In genomic region chr19:40420451-40420765, GRCh38 we compare ENCODE assay signal across 8 cellular contexts. TPM values are rescaled to one million over a fixed set of nuclear protein-coding genes. Genes with fewer than 3 reads are reported as not detected.
DNase-seq lines count a peak whose midpoint lies in the region; ATAC-seq and TF ChIP-seq lines count a peak whose summit lies in the region.

No MANE protein-coding gene starts in this region.

- H3K9ac ChIP-seq in parathyroid adenoma = no peak overlapping the region

- peaks cover 0 to 4% of the 10 kb centered on the region in 2 donors for H3K27me3 Mint-ChIP-seq in CD8-positive, alpha-beta memory T cell

- peak overlapping the region; percentile 90 for H3K27ac ChIP-seq in CD8-positive, alpha-beta memory T cell (ENCODE audit: low read depth, low read length)
- H3K27ac ChIP-seq in PC-9 (no peak overlapping the region), parathyroid adenoma (peak overlapping the region; percentile 100)

- no peak for DNase-seq in CD8-positive, alpha-beta memory T cell
- DNase-seq in PC-9 (no peak), epithelial cell of esophagus (ENCODE audit: low read depth) (no peak), NCI-H187 treated with DMSO at 0.1 percent for 48 hours (lab: John Stamatoyannopoulos, UW) (no peak), DMS 273 treated with DMSO at 0.1 percent for 48 hours (lab: John Stamatoyannopoulos, UW) (no peak)

- peaks cover 18% of the 10 kb centered on the region for H3F3A ChIP-seq in PC-9 (ENCODE audit: insufficient read depth, low read depth)

- H4K20me1 ChIP-seq in PC-9 (ENCODE audit: insufficient read depth) = no peaks in the 10 kb centered on the region

- H3K79me2 ChIP-seq in PC-9 (ENCODE audit: low read depth) = peaks cover 28% of the 10 kb centered on the region
- H3K79me2 ChIP-seq in parathyroid adenoma = peaks cover 8% of the 10 kb centered on the region

- H3K36me3 ChIP-seq in CD8-positive, alpha-beta memory T cell (ENCODE audit: insufficient read depth, low read length) = no peaks in the 10 kb centered on the region
- H3K36me3 ChIP-seq in PC-9 (ENCODE audit: low read depth) = no peaks in the 10 kb centered on the region
- no peaks in the 10 kb centered on the region for H3K36me3 ChIP-seq in parathyroid adenoma (ENCODE audit: control insufficient read depth, insufficient read depth, low read length)

- H3K36me3 Mint-ChIP-seq in CD8-positive, alpha-beta memory T cell = peaks cover 0 to 23% (median 0%) of the 10 kb centered on the region in 3 donors

- POLR2A ChIA-PET in CD8-positive, alpha-beta memory T cell (lab: Charles Lee) = interaction anchor here (0.6 to 1.7 kb wide), 9 partner anchors 17 to 1656 kb away, joined by 3 to 11 read pairs (median 4); partner anchors contain the start of genes BLVRB, SERTAD3 and SPTBN4
- POLR2A ChIA-PET in PC-9 (lab: Charles Lee; ENCODE audit: unreplicated experiment) = interaction anchor here (0.6 to 1.5 kb wide), 9 partner anchors 13 to 228 kb away, joined by 3 to 19 read pairs (median 5); no protein-coding TSS in a partner anchor

- no peaks in the 10 kb centered on the region for H3K9me3 ChIP-seq in CD8-positive, alpha-beta memory T cell (ENCODE audit: low read length)
- H3K9me3 ChIP-seq in PC-9 (ENCODE audit: insufficient read depth, low read depth) (no peaks in the 10 kb centered on the region), parathyroid adenoma (ENCODE audit: control insufficient read depth, low read length) (no peaks in the 10 kb centered on the region)

- intact Hi-C loops in PC-9 (cut with micrococcal nuclease; ENCODE audit: unreplicated experiment) = loop anchor here (2.0 to 10.0 kb wide), 2 partner anchors 44 to 104 kb away; partner anchors contain the start of gene BLVRB

- H3K27ac Mint-ChIP-seq in CD8-positive, alpha-beta memory T cell = peak overlapping the region; percentile 20 to 94 (median 87)

- H3K4me2 ChIP-seq in PC-9 (peak overlapping the region; percentile 98), parathyroid adenoma (ENCODE audit: low read length) (peak overlapping the region; percentile 99)

- BruUV-seq in PC-9 (replicated peaks; lab: Mats Ljungman, UMichigan) = no TSS peak

- TF ChIP-seq CTCF in PC-9 (conservative IDR thresholded peaks at IDR 0.05) (no peak), epithelial cell of esophagus (IDR thresholded peaks at IDR 0.05; ENCODE audit: insufficient read depth, low read depth, low read length, missing control alignments) (no peak), parathyroid adenoma (IDR thresholded peaks at IDR 0.05) (no peak)

- peaks cover 20% of the 10 kb centered on the region for H3K4me1 ChIP-seq in CD8-positive, alpha-beta memory T cell (ENCODE audit: insufficient read depth, low read length)
- peaks cover 12% of the 10 kb centered on the region for H3K4me1 ChIP-seq in PC-9 (replicated peaks; ENCODE audit: insufficient read depth)
- H3K4me1 ChIP-seq in parathyroid adenoma = peaks cover 28% of the 10 kb centered on the region

- H3K27me3 ChIP-seq in CD8-positive, alpha-beta memory T cell (ENCODE audit: insufficient read depth, low read length, poor library complexity, severe bottlenecking) = no peaks in the 10 kb centered on the region
- no peaks in the 10 kb centered on the region for H3K27me3 ChIP-seq in PC-9 (ENCODE audit: insufficient read depth, low read depth)
- no peaks in the 10 kb centered on the region for H3K27me3 ChIP-seq in parathyroid adenoma (ENCODE audit: control insufficient read depth, insufficient read depth, low read length)

- CTCF ChIA-PET in CD8-positive, alpha-beta memory T cell (lab: Charles Lee) = interaction anchor here (0.7 to 4.3 kb wide), 31 partner anchors 8 to 427 kb away, joined by 3 to 46 read pairs (median 5); partner anchors contain the start of genes BLVRB, C19orf47, PLD3 and SERTAD3
- CTCF ChIA-PET in PC-9 (lab: Charles Lee) = interaction anchor here (0.6 to 1.0 kb wide), 13 partner anchors 8 to 297 kb away, joined by 3 to 12 read pairs (median 4); partner anchors contain the start of genes BLVRB and ITPKC

- ATAC-seq in GM19397 (IDR thresholded peaks at IDR 0.05; ENCODE audit: unreplicated experiment) = no peak
- no peak for ATAC-seq in GM18873 (IDR thresholded peaks at IDR 0.05; ENCODE audit: low FRiP score, unreplicated experiment)

- peak overlapping the region; percentile 84 for H2AFZ ChIP-seq in PC-9
- H2AFZ ChIP-seq in parathyroid adenoma = peak overlapping the region; percentile 98

- H3K4me3 ChIP-seq in CD8-positive, alpha-beta memory T cell (ENCODE audit: low read length) = peak overlapping the region; percentile 81
- H3K4me3 ChIP-seq in PC-9 (peak overlapping the region; percentile 70), epithelial cell of esophagus (ENCODE audit: low read length) (peak overlapping the region; percentile 70), parathyroid adenoma (ENCODE audit: low read depth, low read length) (peak overlapping the region; percentile 82)

- H3K4me3 Mint-ChIP-seq in CD8-positive, alpha-beta memory T cell = peak overlapping the region; percentile 83 to 96 (median 87)

- H3K9me3 Mint-ChIP-seq in CD8-positive, alpha-beta memory T cell = no peaks in the 10 kb centered on the region

- peaks cover 25 to 35% (median 34%) of the 10 kb centered on the region in 3 donors for H3K4me1 Mint-ChIP-seq in CD8-positive, alpha-beta memory T cell

- H3K9me2 ChIP-seq in PC-9 (ENCODE audit: insufficient read depth) = no peaks in the 10 kb centered on the region

RNA-seq across cellular contexts. Expression of gene SERTAD1, which starts 5.4 kb away (rescaled TPM):
- 10 to 100 TPM; 15.9 to 17.8 TPM for total RNA-seq in CD8-positive, alpha-beta memory T cell
- polyA plus RNA-seq in CD8-positive, alpha-beta memory T cell = 13.0 TPM
- total RNA-seq in PC-9 (2021) = 7.8 and 8.5 TPM in 2 replicates

RNA-seq across cellular contexts. Expression of gene PRX, which starts 7.2 kb away (rescaled TPM):
- total RNA-seq in CD8-positive, alpha-beta memory T cell = 1 to 10 TPM; 1.4 to 1.6 TPM
- polyA plus RNA-seq in CD8-positive, alpha-beta memory T cell = 0.29 TPM
- 6.6 and 9.2 TPM in 2 replicates for total RNA-seq in PC-9 (2021)

RNA-seq across cellular contexts. Expression of gene SERTAD3, which starts 23.7 kb away (rescaled TPM):
- 1 to 10 TPM; 7.0 to 8.5 TPM for total RNA-seq in CD8-positive, alpha-beta memory T cell
- 9.5 TPM for polyA plus RNA-seq in CD8-positive, alpha-beta memory T cell
- total RNA-seq in PC-9 (2021) = 35.9 and 41.4 TPM in 2 replicates

RNA-seq across cellular contexts. Expression of gene HIPK4, which starts 30.4 kb away (rescaled TPM):
- total RNA-seq in CD8-positive, alpha-beta memory T cell = not detected
- polyA plus RNA-seq in CD8-positive, alpha-beta memory T cell = not detected
- total RNA-seq in PC-9 (2021) = 0.37 and 0.38 TPM in 2 replicates

RNA-seq across cellular contexts. Expression of gene BLVRB, which starts 45.1 kb away (rescaled TPM):
- total RNA-seq in CD8-positive, alpha-beta memory T cell = 10 to 100 TPM; 17.4 to 18.9 TPM
- 22.8 TPM for polyA plus RNA-seq in CD8-positive, alpha-beta memory T cell
- 204 and 239 TPM in 2 replicates for total RNA-seq in PC-9 (2021)
